ENCODE assay signal across 19 cellular contexts in genomic region chr5:170748986-170749385, GRCh38. TPM values are rescaled to one million over a fixed set of nuclear protein-coding genes. Genes with fewer than 3 reads are reported as not detected.
"Had no signal": no experiment of that assay in that cellular context is flagged by ENCODE, and none has a peak within 500 bp of the region (broad histone marks: within the 10 kb centered on the region; RNA-seq: fewer than 3 reads in every experiment).

No MANE protein-coding gene starts in this region.

- H2AFZ ChIP-seq: neural progenitor cell had no signal

- ATAC-seq: activated T-helper 17 cell treated with anti-CD3 and anti-CD28 coated beads, Interleukin-2, amount 50 U/mL, for 72 hours; naive thymus-derived CD4-positive, alpha-beta T cell; stimulated activated naive B cell treated with anti-CD40 and anti-IgM and Interleukin-4, amounts not matched to agents 10 μg/mL and 1 μg/mL and 100 μg/mL, for 72 hours had no signal

- H3K4me3 ChIP-seq: neural progenitor cell, ovary, spleen had no signal

- H3K9me3 ChIP-seq: ovary, spleen had no signal

- H3K36me3 ChIP-seq: neural progenitor cell, ovary, spleen, WERI-Rb-1 had no signal

- H3K4me2 ChIP-seq: neural progenitor cell had no signal

- H3K27ac ChIP-seq: neural progenitor cell, ovary, spleen, WERI-Rb-1 had no signal

- H3K27me3 ChIP-seq: ovary had no signal

- DNase-seq: activated CD4-positive, alpha-beta memory T cell treated with anti-CD3 and anti-CD28 coated beads for 36 hours; activated CD4-positive, alpha-beta T cell treated with anti-CD3 and anti-CD28 coated beads for 4 hours; activated naive CD4-positive, alpha-beta T cell treated with Interleukin-2 at 50 U/mL for 16 hours; activated naive CD8-positive, alpha-beta T cell treated with anti-CD3 and anti-CD28 coated beads, Interleukin-2, amount 10 ng/mL, durations not matched to agents 7 days and 5 days; activated T-cell treated with anti-CD3 and anti-CD28 coated beads, Interleukin-2, amount 50 U/mL, for 1 hour; amygdala; caudate nucleus; kidney glomerular epithelial cell; naive thymus-derived CD4-positive, alpha-beta T cell; ovary; spleen; stimulated activated naive B cell treated with anti-CD40 and anti-IgM and Interleukin-4, amounts not matched to agents 10 μg/mL and 1 μg/mL and 100 μg/mL, for 72 hours; SW 1271; T-helper 2 cell; WERI-Rb-1 had no signal

- H3K9ac ChIP-seq: neural progenitor cell had no signal

RNA-seq across cellular contexts. Expression of gene GABRP, which starts 34.5 kb away (rescaled TPM):
- total RNA-seq: activated CD4-positive, alpha-beta memory T cell treated with anti-CD3 and anti-CD28 coated beads for 36 hours; activated naive CD8-positive, alpha-beta T cell treated with anti-CD3 and anti-CD28 coated beads, Interleukin-2, amount 10 ng/mL, durations not matched to agents 7 days and 5 days; activated T-helper 17 cell treated with anti-CD3 and anti-CD28 coated beads, Interleukin-2, amount 50 U/mL, for 72 hours; epithelial cell of proximal tubule; frontal cortex; naive thymus-derived CD4-positive, alpha-beta T cell had no signal
- polyA plus RNA-seq: naive thymus-derived CD4-positive, alpha-beta T cell had no signal
